Comparison of ENCODE assay signal across 15 cellular contexts in genomic region chr20:49684335-49684997, GRCh38. TPM values are rescaled to one million over a fixed set of nuclear protein-coding genes. Genes with fewer than 3 reads are reported as not detected.
DNase-seq lines count a peak whose midpoint lies in the region; ATAC-seq and TF ChIP-seq lines count a peak whose summit lies in the region.
"Had no signal": no experiment of that assay in that cellular context is flagged by ENCODE, and none has a peak within 500 bp of the region (broad histone marks: within the 10 kb centered on the region; RNA-seq: fewer than 3 reads in every experiment).

No MANE protein-coding gene starts in this region.

- no peak overlapping the region for H2BK12ac ChIP-seq in H9 (ENCODE audit: insufficient read length, low read depth, low read length)

- peak overlapping the region; percentile 39 to 92 (median 45); a peak in 6 of 7 replicates for H3K27ac Mint-ChIP-seq in H9
- H3K27ac Mint-ChIP-seq: activated naive CD4-positive, alpha-beta T cell treated with anti-CD3 and anti-CD28 coated beads, Interleukin-2, amount 50 U/mL, for 24 hours had no signal

- TF ChIP-seq CTCF in H9 (conservative IDR thresholded peaks at IDR 0.05): no peak
- no peak for TF ChIP-seq CTCF in hepatocyte (IDR thresholded peaks at IDR 0.05; ENCODE audit: poor library complexity)
- no peak for TF ChIP-seq CTCF in sigmoid colon (IDR thresholded peaks at IDR 0.05)

- no peak overlapping the region for H2BK120ac ChIP-seq in H9 (ENCODE audit: low read depth, low read length, poor library complexity, severe bottlenecking)

- H3K23ac ChIP-seq in H9 (ENCODE audit: insufficient read length, low read depth, low read length): no peak overlapping the region

- ATAC-seq in GM18498 (IDR thresholded peaks at IDR 0.05; ENCODE audit: unreplicated experiment) (no peak), HG03565 (IDR thresholded peaks at IDR 0.05; ENCODE audit: unreplicated experiment) (no peak)

- H3K4me2 ChIP-seq in H9 (ENCODE audit: insufficient read depth, insufficient read length, low read length): no peak overlapping the region
- H3K4me2 ChIP-seq in hepatocyte: peak overlapping the region; percentile 4

- no peaks in the 10 kb centered on the region for H3K23me2 ChIP-seq in H9 (ENCODE audit: insufficient read length, low read depth, low read length, poor library complexity, severe bottlenecking)

- no peak overlapping the region for H4K8ac ChIP-seq in H9 (replicated peaks; ENCODE audit: insufficient read length, low read depth, low read length)

- no peak for TF ChIP-seq POLR2A in sigmoid colon (IDR thresholded peaks at IDR 0.05)

- H3K36me3 ChIP-seq in SK-N-MC (ENCODE audit: insufficient read depth, low read length) (no peaks in the 10 kb centered on the region), hepatocyte (replicated peaks; ENCODE audit: insufficient read depth, low read depth) (no peaks in the 10 kb centered on the region), sigmoid colon (no peaks in the 10 kb centered on the region)

- peaks cover 49% of the 10 kb centered on the region; the same call in 1 of the 2 replicates for H3K79me2 ChIP-seq in H9 (ENCODE audit: insufficient read depth, low read length)
- H3K79me2 ChIP-seq in hepatocyte: peaks cover 100% of the 10 kb centered on the region

- H3K4me3 ChIP-seq in SK-N-MC: peak overlapping the region; percentile 6; the same call in 1 of the 2 replicates
- H3K4me3 ChIP-seq in hepatocyte: no peak overlapping the region
- H3K4me3 ChIP-seq in sigmoid colon: no peak overlapping the region
- H3K4me3 ChIP-seq: esophagus squamous epithelium had no signal

- H2AFZ ChIP-seq in H9 (ENCODE audit: low read length) (no peak overlapping the region), hepatocyte (no peak overlapping the region)

- no peak overlapping the region for H3K9ac ChIP-seq in H9 (ENCODE audit: extremely low read depth, insufficient read length, low read length)
- H3K9ac ChIP-seq in SK-N-MC (ENCODE audit: insufficient read length): peak overlapping the region; percentile 25

- H3K27ac ChIP-seq in H9 (ENCODE audit: insufficient read length, low read depth, low read length): no peak overlapping the region
- peak overlapping the region; percentile 96 for H3K27ac ChIP-seq in SK-N-MC
- H3K27ac ChIP-seq in hepatocyte: peak overlapping the region; percentile 39
- H3K27ac ChIP-seq in sigmoid colon: peak overlapping the region in 3 of 4 donors; percentile 55 to 71 (median 70)
- H3K27ac ChIP-seq: C4-2B had no signal

- no peak overlapping the region for H2BK15ac ChIP-seq in H9 (ENCODE audit: low read depth, low read length)

- no peak overlapping the region for H2BK20ac ChIP-seq in H9 (ENCODE audit: low read depth, low read length, poor library complexity, severe bottlenecking)

- no CpG with 5 or more reads among the region's 13 CpGs for WGBS in H9 (ENCODE audit: extremely low coverage, insufficient read length, low lambda C conversion rate)
- WGBS in hepatocyte (ENCODE audit: low lambda C conversion rate, missing lambda C conversion rate): 79% methylated on average over 13 of the region's 13 CpGs
- WGBS in sigmoid colon, 2 donors: 90 to 91% methylated on average over 13 of the region's 13 CpGs

- no peak overlapping the region for H4K91ac ChIP-seq in H9 (ENCODE audit: insufficient read length, low read depth, low read length)

- H3K9me3 ChIP-seq in H9 (ENCODE audit: control insufficient read depth, low read depth, low read length) (no peaks in the 10 kb centered on the region), SK-N-MC (ENCODE audit: low read depth, low read length) (no peaks in the 10 kb centered on the region), hepatocyte (ENCODE audit: low read depth) (no peaks in the 10 kb centered on the region), sigmoid colon (no peaks in the 10 kb centered on the region)
- H3K9me3 ChIP-seq: esophagus squamous epithelium had no signal

- H3K4me1 Mint-ChIP-seq in H9: peaks cover 58 to 72% of the 10 kb centered on the region in 2 experiments

- H2BK5ac ChIP-seq in H9 (ENCODE audit: insufficient read length, low read length): no peak overlapping the region

- no peak overlapping the region for H3K14ac ChIP-seq in H9 (ENCODE audit: insufficient read depth, low read length)

- H3K4me1 ChIP-seq in H9 (ENCODE audit: insufficient read depth, low read length): peaks cover 11% of the 10 kb centered on the region; the same call in 1 of the 2 replicates
- H3K4me1 ChIP-seq in hepatocyte (ENCODE audit: insufficient read depth): peaks cover 38% of the 10 kb centered on the region
- peaks cover 0 to 74% (median 58%) of the 10 kb centered on the region in 4 donors for H3K4me1 ChIP-seq in sigmoid colon

- H3K56ac ChIP-seq in H9 (ENCODE audit: insufficient read length, low read depth, low read length): no peak overlapping the region

- H3K9me2 ChIP-seq in hepatocyte (replicated peaks; ENCODE audit: insufficient read depth): no peaks in the 10 kb centered on the region

- TF ChIP-seq EP300 in sigmoid colon (IDR thresholded peaks at IDR 0.05): no peak

- H3K36me3 Mint-ChIP-seq in H9 (ENCODE audit: insufficient read depth in 1 of 3, low read depth in 3 of 3): peaks cover 0 to 12% (median 8%) of the 10 kb centered on the region in 3 experiments; a peak in 2 of 7 replicates

- H3K18ac ChIP-seq in H9 (ENCODE audit: insufficient read length, low read depth, low read length): no peak overlapping the region

- H3T11ph ChIP-seq in H9 (ENCODE audit: low read length): no peak overlapping the region

- H4K20me1 ChIP-seq in H9 (ENCODE audit: control insufficient read depth, insufficient read depth, insufficient read length) (no peaks in the 10 kb centered on the region), hepatocyte (ENCODE audit: insufficient read depth, poor library complexity, severe bottlenecking) (peaks cover 4% of the 10 kb centered on the region)

- H3K27me3 ChIP-seq in H9 (ENCODE audit: insufficient read depth, low read length) (no peaks in the 10 kb centered on the region), hepatocyte (no peaks in the 10 kb centered on the region), sigmoid colon (no peaks in the 10 kb centered on the region)
- H3K27me3 ChIP-seq: esophagus squamous epithelium had no signal

- H3K4ac ChIP-seq in H9 (ENCODE audit: low read depth, low read length): no peak overlapping the region

- no peak overlapping the region for H2AK5ac ChIP-seq in H9 (ENCODE audit: insufficient read length, low read length)

- DNase-seq in H9 (no peak), SK-N-MC (ENCODE audit: low read depth, low spot score) (no peak), hepatocyte (ENCODE audit: low spot score) (no peak), sigmoid colon (no peak), hypothalamus (lab: John Stamatoyannopoulos, UW) (no peak), NCI-H1105 (lab: John Stamatoyannopoulos, UW) (no peak)
- DNase-seq: esophagus squamous epithelium; H7; NCI-H226; stimulated activated CD4-positive, alpha-beta T cell treated with anti-CD3 and anti-CD28 coated beads, Interleukin-4, amount 100 ng/mL, for 4 hours; stimulated activated naive CD4-positive, alpha-beta T cell treated with Interleukin-2 at 50 U/mL for 16 hours had no signal

- no peak overlapping the region for H3K4me3 Mint-ChIP-seq in H9
- H3K4me3 Mint-ChIP-seq: activated naive CD4-positive, alpha-beta T cell treated with anti-CD3 and anti-CD28 coated beads, Interleukin-2, amount 50 U/mL, for 24 hours had no signal

- H4K5ac ChIP-seq in H9 (ENCODE audit: insufficient read length, low read depth, low read length): no peak overlapping the region

- H3K9me3 Mint-ChIP-seq in H9: no peaks in the 10 kb centered on the region
- H3K9me3 Mint-ChIP-seq: activated naive CD4-positive, alpha-beta T cell treated with anti-CD3 and anti-CD28 coated beads, Interleukin-2, amount 50 U/mL, for 24 hours had no signal

- H3K27me3 Mint-ChIP-seq in H9 (ENCODE audit: low read depth): no peaks in the 10 kb centered on the region
- H3K27me3 Mint-ChIP-seq: activated naive CD4-positive, alpha-beta T cell treated with anti-CD3 and anti-CD28 coated beads, Interleukin-2, amount 50 U/mL, for 24 hours had no signal

- H3K79me1 ChIP-seq in H9 (ENCODE audit: insufficient read depth, low read depth, low read length, poor library complexity, severe bottlenecking): peaks cover 8% of the 10 kb centered on the region

- intact Hi-C loops in sigmoid colon (cut with DNase I): no loop called here

RNA-seq across cellular contexts. Expression of gene B4GALT5, which starts 29.2 kb away (rescaled TPM):
- total RNA-seq in H9 (2021): 75.9 and 77.0 TPM in 2 replicates
- 41.8 and 42.5 TPM in 2 replicates for total RNA-seq in hepatocyte
- 12.0 and 12.9 TPM in 2 replicates for polyA plus RNA-seq in hepatocyte
- total RNA-seq in sigmoid colon: 10 to 100 TPM; 17.4 to 33.4 (median 21.5) TPM
- 10 to 100 TPM; 17.1 to 46.0 (median 17.4) TPM for polyA plus RNA-seq in sigmoid colon
